16 cellular contexts compared by ENCODE assay signal in the genomic region with DNA sequence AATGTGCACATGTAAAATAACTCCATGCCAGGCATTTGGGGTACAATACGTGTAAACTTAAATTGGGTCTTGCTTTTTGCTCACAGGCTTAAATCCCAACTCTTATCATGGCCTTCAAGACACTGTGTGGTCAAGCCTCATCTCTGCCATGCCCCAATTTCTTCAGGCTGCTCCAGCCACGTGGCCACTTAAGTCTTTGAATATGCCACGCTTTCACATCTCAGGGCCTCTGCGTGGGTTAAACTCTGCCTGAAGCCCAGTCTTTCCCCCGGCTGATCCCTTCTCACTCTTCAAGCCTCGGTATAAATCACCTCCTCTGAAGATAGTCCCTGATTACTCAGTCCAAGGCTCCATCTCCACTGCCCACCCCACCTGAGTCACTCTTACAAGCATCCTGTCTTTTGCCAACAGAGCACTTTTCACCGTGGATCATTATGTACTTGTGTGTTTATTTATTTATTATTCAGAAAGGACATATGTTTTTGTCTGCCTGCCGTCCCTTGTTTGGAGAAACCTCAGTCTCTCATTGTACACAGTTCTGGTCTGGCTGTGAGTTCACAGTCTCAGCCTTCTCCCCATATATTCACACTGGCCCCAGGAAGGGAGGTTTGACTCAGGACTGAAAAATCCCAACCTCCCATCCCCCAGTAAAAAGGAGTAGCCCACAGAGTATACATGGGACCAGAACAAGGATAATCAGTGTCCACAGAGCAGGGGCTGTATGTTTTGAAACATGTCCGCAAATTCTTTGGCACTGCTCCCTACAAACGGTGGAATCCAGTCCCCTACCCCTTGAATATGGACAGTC.
DNase-seq lines count a peak whose midpoint lies in the region; ATAC-seq, FAIRE-seq and TF ChIP-seq lines count a peak whose summit lies in the region.
"Had no signal": no experiment of that assay in that cellular context is flagged by ENCODE, and none has a peak within 500 bp of the region (broad histone marks: within the 10 kb centered on the region; RNA-seq: fewer than 3 reads in every experiment).

No MANE protein-coding gene starts in this region.

- H3K4me2 ChIP-seq in endothelial cell of umbilical vein (ENCODE audit: insufficient read depth, low read length) = no peak overlapping the region

- no peak overlapping the region for H3K9ac ChIP-seq in endothelial cell of umbilical vein (replicated peaks; ENCODE audit: extremely low read depth, insufficient read depth, low read length)

- H4K20me1 ChIP-seq in endothelial cell of umbilical vein (replicated peaks; ENCODE audit: control insufficient read depth, extremely low read depth, insufficient read depth, low read length) = no peaks in the 10 kb centered on the region

- no peaks in the 10 kb centered on the region for H3K27me3 ChIP-seq in Panc1 (ENCODE audit: control insufficient read depth, insufficient read depth, low read length)
- peaks cover 4 to 13% of the 10 kb centered on the region in 2 experiments for H3K27me3 ChIP-seq in endothelial cell of umbilical vein (ENCODE audit: control insufficient read depth in 2 of 2, insufficient read depth in 2 of 2, low read length in 2 of 2)
- H3K27me3 ChIP-seq in upper lobe of left lung = no peaks in the 10 kb centered on the region

- CTCF ChIA-PET in Panc1 (lab: Charles Lee) (no interaction called here), endothelial cell of umbilical vein (lab: Charles Lee) (no interaction called here)

- in situ Hi-C loops in Caki2 (cut with HindIII; ENCODE audit: low pct_unique_long_range_greater_than_20kb, low sequenced_read_pairs) = no loop called here
- in situ Hi-C loops in Panc1 (cut with HindIII; ENCODE audit: low pct_unique_long_range_greater_than_20kb, low sequenced_read_pairs) = no loop called here

- H2AFZ ChIP-seq in endothelial cell of umbilical vein (ENCODE audit: low read depth, low read length) = peak overlapping the region; percentile 20

- TF ChIP-seq POLR2A in endothelial cell of umbilical vein (IDR thresholded peaks at IDR 0.05; ENCODE audit: low read depth, low read length) (no peak), upper lobe of left lung (IDR thresholded peaks at IDR 0.05) (no peak)

- BruUV-seq in Panc1 (replicated peaks; lab: Mats Ljungman, UMichigan) (no TSS peak), endothelial cell of umbilical vein (replicated peaks; lab: Mats Ljungman, UMichigan) (no TSS peak)

- no peaks in the 10 kb centered on the region for H3K9me1 ChIP-seq in endothelial cell of umbilical vein (replicated peaks; ENCODE audit: control insufficient read depth, extremely low read depth, insufficient read depth, low read length)

- H3K9me3 ChIP-seq in Panc1 (ENCODE audit: control insufficient read depth, insufficient read depth, low read depth, low read length) = no peaks in the 10 kb centered on the region
- H3K9me3 ChIP-seq in endothelial cell of umbilical vein (replicated peaks; ENCODE audit: control insufficient read depth, insufficient read depth, low read length) = no peaks in the 10 kb centered on the region
- H3K9me3 ChIP-seq in mucosa of descending colon = no peaks in the 10 kb centered on the region
- no peaks in the 10 kb centered on the region for H3K9me3 ChIP-seq in upper lobe of left lung

- H3K36me3 ChIP-seq in Panc1 (ENCODE audit: control insufficient read depth, insufficient read depth, low read length) (no peaks in the 10 kb centered on the region), endothelial cell of umbilical vein (ENCODE audit: control insufficient read depth in 2 of 2, extremely low read depth in 1 of 2, insufficient read depth in 2 of 2, low read length in 2 of 2) (no peaks in the 10 kb centered on the region), mucosa of descending colon (ENCODE audit: low read depth) (no peaks in the 10 kb centered on the region), upper lobe of left lung (no peaks in the 10 kb centered on the region)

- POLR2A ChIA-PET in Panc1 (lab: Charles Lee) = no interaction called here
- POLR2A ChIA-PET in endothelial cell of umbilical vein (lab: Charles Lee) = no interaction called here

- DNase-seq in Caki2 (ENCODE audit: low read depth) (peak; percentile 45), Panc1 (ENCODE audit: low read depth, low spot score) (no peak), endothelial cell of umbilical vein (ENCODE audit: low read depth, low spot score) (peak; percentile 29), mucosa of descending colon (no peak), GM20000 (ENCODE audit: low spot score) (no peak), activated gamma-delta T cell (lab: John Stamatoyannopoulos, UW) (no peak), upper lobe of left lung (no peak)
- no peak for DNase-seq in effector CD4-positive, alpha-beta T cell
- DNase-seq: activated CD4-positive, CD25-positive, alpha-beta regulatory T cell; CD8-positive, alpha-beta T cell; NCI-H187; nephron progenitor cell; RPMI8226; stimulated activated CD4-positive, alpha-beta T cell treated with anti-CD3 and anti-CD28 coated beads, Interleukin-4, amount 100 ng/mL, for 1 hour; stimulated activated naive CD8-positive, alpha-beta T cell treated with anti-CD3 and anti-CD28 coated beads, Interleukin-15, amount 100 ng/mL, for 72 hours had no signal

- peak; percentile 63 for FAIRE-seq in endothelial cell of umbilical vein (lab: Jason Lieb, UNC)

- TF ChIP-seq EP300 in upper lobe of left lung (IDR thresholded peaks at IDR 0.05) = no peak

- no peaks in the 10 kb centered on the region for H3K79me2 ChIP-seq in endothelial cell of umbilical vein (ENCODE audit: control insufficient read depth, insufficient read depth, low read length)

- H3K4me3 ChIP-seq in Panc1 (ENCODE audit: low read depth in 2 of 2, low read length in 2 of 2) (no peak overlapping the region), endothelial cell of umbilical vein (replicated peaks in 1 of 3; ENCODE audit: insufficient read depth in 1 of 3, low read depth in 1 of 3, low read length in 3 of 3) (no peak overlapping the region), mucosa of descending colon (no peak overlapping the region), upper lobe of left lung (no peak overlapping the region)
- H3K4me3 ChIP-seq: coronary artery had no signal

- 67 to 73% methylated on average over 10 of the region's 10 CpGs for WGBS in upper lobe of left lung, 2 donors

- dilution Hi-C loops in endothelial cell of umbilical vein (cut with MboI; ENCODE audit: extremely low pct_ligation_motif_present, low sequenced_read_pairs) = no loop called here

- no peak for TF ChIP-seq CTCF in Panc1 (IDR thresholded peaks at IDR 0.05)
- TF ChIP-seq CTCF in endothelial cell of umbilical vein (IDR thresholded peaks at IDR 0.05; ENCODE audit: extremely low read depth in 1 of 2, insufficient read depth in 1 of 2, low read depth in 1 of 2, low read length in 2 of 2) = no peak
- no peak for TF ChIP-seq CTCF in mucosa of descending colon (IDR thresholded peaks at IDR 0.05)
- TF ChIP-seq CTCF in GM20000 (IDR thresholded peaks at IDR 0.05; ENCODE audit: extremely low read depth, missing control alignments) = no peak
- TF ChIP-seq CTCF in upper lobe of left lung (IDR thresholded peaks at IDR 0.05) = no peak

- H3K4me1 ChIP-seq in Panc1 (ENCODE audit: control insufficient read depth, insufficient read depth, low read length) (no peaks in the 10 kb centered on the region), endothelial cell of umbilical vein (ENCODE audit: control insufficient read depth, extremely low read depth, insufficient read depth, low read length) (peaks cover 10% of the 10 kb centered on the region), mucosa of descending colon (ENCODE audit: low read depth) (no peaks in the 10 kb centered on the region), upper lobe of left lung (no peaks in the 10 kb centered on the region)

- peak; percentile 80 for ATAC-seq in Panc1
- peak; percentile 23 for ATAC-seq in mucosa of descending colon
- ATAC-seq in upper lobe of left lung (ENCODE audit: low FRiP score in 2 of 2) = no peak
- ATAC-seq: CD8-positive, alpha-beta T cell; stimulated activated naive CD8-positive, alpha-beta T cell treated with anti-CD3 and anti-CD28 coated beads, Interleukin-15, amount 100 ng/mL, for 72 hours had no signal

- intact Hi-C loops in Panc1 (cut with micrococcal nuclease; ENCODE audit: unreplicated experiment) (no loop called here), endothelial cell of umbilical vein (cut with micrococcal nuclease) (no loop called here), mucosa of descending colon (cut with DNase I, micrococcal nuclease) (no loop called here)

- H3K27ac ChIP-seq in Panc1 (ENCODE audit: low read length) = no peak overlapping the region
- H3K27ac ChIP-seq in endothelial cell of umbilical vein (ENCODE audit: insufficient read depth, low read depth, low read length) = peak overlapping the region; percentile 32
- H3K27ac ChIP-seq in upper lobe of left lung = no peak overlapping the region
- H3K27ac ChIP-seq: coronary artery had no signal

TF ChIP-seq in endothelial cell of umbilical vein, 7 proteins besides CTCF, POLR2A, EP300 and RAD21:
- TF ChIP-seq POLR2AphosphoS5 (IDR thresholded peaks at IDR 0.05; ENCODE audit: insufficient read depth, low read depth, low read length) (peak; percentile 29), GATA2 (IDR thresholded peaks at IDR 0.05; ENCODE audit: insufficient read depth, insufficient read length, low read depth, low read length) (peak; percentile 38), MYC (IDR thresholded peaks at IDR 0.05; ENCODE audit: low read depth, low read length) (no peak), JUN (IDR thresholded peaks at IDR 0.05; ENCODE audit: borderline replicate concordance, insufficient read depth, insufficient read length, low read depth) (no peak), EZH2 (IDR thresholded peaks at IDR 0.05; ENCODE audit: borderline replicate concordance, low read depth, low read length, severe bottlenecking) (no peak), FOS (IDR thresholded peaks at IDR 0.05; ENCODE audit: borderline replicate concordance, insufficient read depth, low read length) (peak; percentile 87)

Comparison
In these comparisons a context has a peak if more than half of its experiments do, and no peak if none do; other contexts are left out.
1. DNase-seq: peak in Caki2 (single experiment) and endothelial cell of umbilical vein (single experiment); none in Panc1 (single experiment), mucosa of descending colon (0 of 3), GM20000 (single experiment), effector CD4-positive, alpha-beta T cell (single experiment), activated gamma-delta T cell (single experiment) and upper lobe of left lung (0 of 2).
2. ATAC-seq: peak in Panc1 (single experiment) and mucosa of descending colon (single experiment); none in upper lobe of left lung (0 of 2).